Comparison of ENCODE assay signal across 9 cellular contexts in the genomic region with DNA sequence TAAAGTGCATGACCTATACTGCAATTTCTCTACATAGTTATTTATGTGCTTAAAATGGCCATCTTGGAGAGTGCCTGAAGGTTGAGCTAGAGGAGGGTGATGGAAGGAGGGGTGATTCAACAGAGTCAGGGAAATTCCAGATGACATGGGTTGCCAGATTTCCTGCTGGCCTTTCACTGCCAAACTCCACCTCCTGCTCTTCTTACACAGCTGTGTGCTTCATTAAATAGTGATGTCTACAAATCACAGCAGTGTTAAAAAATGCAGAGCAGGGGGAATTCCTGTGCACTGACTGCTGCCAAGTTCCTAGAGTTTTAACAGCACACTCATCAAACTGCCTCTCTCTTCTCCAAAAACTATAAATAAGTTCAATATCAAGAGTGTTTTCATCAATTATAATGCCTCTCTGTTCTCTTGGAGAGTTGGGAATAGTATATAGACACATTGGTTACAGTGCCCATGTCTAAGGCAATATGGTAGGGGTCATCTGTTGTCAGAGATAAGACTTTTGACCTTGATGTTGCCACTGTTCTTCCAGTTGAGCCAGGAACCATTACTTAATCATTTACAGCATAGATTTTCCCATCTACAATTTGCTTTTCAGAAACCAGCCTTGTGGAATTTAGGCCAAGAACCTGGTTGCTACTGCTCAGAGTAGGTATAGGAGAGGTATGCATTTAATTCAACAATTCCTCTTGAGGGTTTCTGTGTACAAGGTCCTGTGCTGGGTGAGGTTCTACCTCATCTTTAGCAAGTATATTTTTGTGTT.
DNase-seq lines count a peak whose midpoint lies in the region; TF ChIP-seq lines count a peak whose summit lies in the region.
"Had no signal": no experiment of that assay in that cellular context is flagged by ENCODE, and none has a peak within 500 bp of the region (broad histone marks: within the 10 kb centered on the region; RNA-seq: fewer than 3 reads in every experiment).

No MANE protein-coding gene starts in this region.

- H3K36me3 ChIP-seq in KMS-11 (ENCODE audit: insufficient read depth) (no peaks in the 10 kb centered on the region), Karpas-422 (ENCODE audit: insufficient read depth, low read length) (no peaks in the 10 kb centered on the region)
- H3K36me3 ChIP-seq: BLaER1 had no signal

- H3K79me2 ChIP-seq in KMS-11 (ENCODE audit: insufficient read depth, low read depth) (no peaks in the 10 kb centered on the region), Karpas-422 (ENCODE audit: low read length) (no peaks in the 10 kb centered on the region)

- H3K9ac ChIP-seq in KMS-11 (no peak overlapping the region), Karpas-422 (ENCODE audit: low read length) (no peak overlapping the region)
- H3K9ac ChIP-seq: BLaER1 had no signal

- peak; percentile 22 for DNase-seq in NCI-H1694 (lab: John Stamatoyannopoulos, UW)
- DNase-seq in NCI-H1694 treated with DMSO at 0.1 percent for 48 hours (lab: John Stamatoyannopoulos, UW), result no peak
- peak; percentile 98 for DNase-seq in epithelial cell of esophagus (ENCODE audit: low read depth)
- peak; percentile 90 for DNase-seq in retinal pigment epithelial cell (ENCODE audit: low read depth)
- DNase-seq in NCI-H2029 treated with DMSO at 0.1 percent for 48 hours (lab: John Stamatoyannopoulos, UW), result no peak
- DNase-seq in activated CD8-positive, alpha-beta memory T cell treated with anti-CD3 and anti-CD28 coated beads for 24 hours, result no peak
- no peak for DNase-seq in Karpas-422

- H4K20me1 ChIP-seq in KMS-11 (ENCODE audit: insufficient read depth) (no peaks in the 10 kb centered on the region), Karpas-422 (ENCODE audit: insufficient read depth, low read depth, low read length) (no peaks in the 10 kb centered on the region)
- H4K20me1 ChIP-seq: BLaER1 had no signal

- H2AFZ ChIP-seq in KMS-11 (ENCODE audit: low read depth) (peak overlapping the region; percentile 5; the same call in 1 of the 2 replicates), Karpas-422 (ENCODE audit: low read length) (no peak overlapping the region)

- TF ChIP-seq CTCF in KMS-11 (conservative IDR thresholded peaks at IDR 0.05; ENCODE audit: low read depth, low read length) (no peak), epithelial cell of esophagus (IDR thresholded peaks at IDR 0.05; ENCODE audit: insufficient read depth, low read depth, low read length, missing control alignments) (no peak), retinal pigment epithelial cell (conservative IDR thresholded peaks at IDR 0.05; ENCODE audit: low read depth, low read length) (no peak)

- H3K4me2 ChIP-seq in KMS-11 (peak overlapping the region; percentile 16; the same call in 1 of the 2 replicates), Karpas-422 (ENCODE audit: low read depth, low read length, poor library complexity, severe bottlenecking) (no peak overlapping the region)
- H3K4me2 ChIP-seq: BLaER1 had no signal

- H3K27ac ChIP-seq in KMS-11, result peak overlapping the region; percentile 25
- H3K27ac ChIP-seq in Karpas-422 (ENCODE audit: low read length), result no peak overlapping the region
- H3K27ac ChIP-seq: BLaER1 had no signal

- H3K9me3 ChIP-seq in Karpas-422 (ENCODE audit: low read length), result no peaks in the 10 kb centered on the region
- H3K9me3 ChIP-seq: BLaER1 had no signal

- H3K4me3 ChIP-seq in KMS-11 (IDR thresholded peaks at IDR 0.05; ENCODE audit: insufficient read depth, low read depth, low read length) (no peak overlapping the region), epithelial cell of esophagus (ENCODE audit: low read length) (no peak overlapping the region), retinal pigment epithelial cell (ENCODE audit: low read length) (no peak overlapping the region), Karpas-422 (ENCODE audit: low read length) (no peak overlapping the region)
- H3K4me3 ChIP-seq: BLaER1 had no signal

- H3K4me1 ChIP-seq in KMS-11 (ENCODE audit: low read depth, poor library complexity, severe bottlenecking), result peaks cover 43% of the 10 kb centered on the region
- no peaks in the 10 kb centered on the region for H3K4me1 ChIP-seq in Karpas-422 (ENCODE audit: low read length)

- no peaks in the 10 kb centered on the region for H3K9me2 ChIP-seq in Karpas-422 (replicated peaks; ENCODE audit: insufficient read depth, low read length)

- no peaks in the 10 kb centered on the region for H3K27me3 ChIP-seq in KMS-11 (ENCODE audit: insufficient read depth, low read depth)
- H3K27me3 ChIP-seq in Karpas-422 (ENCODE audit: low read length), result no peaks in the 10 kb centered on the region
- H3K27me3 ChIP-seq: BLaER1 had no signal

Comparison
In these comparisons a context has a peak if more than half of its experiments do, and no peak if none do; other contexts are left out.
1. DNase-seq: peak in NCI-H1694 (single experiment), epithelial cell of esophagus (single experiment) and retinal pigment epithelial cell (single experiment); none in NCI-H1694 treated with DMSO at 0.1 percent for 48 hours (single experiment), NCI-H2029 treated with DMSO at 0.1 percent for 48 hours (single experiment), activated CD8-positive, alpha-beta memory T cell treated with anti-CD3 and anti-CD28 coated beads for 24 hours (single experiment) and Karpas-422 (single experiment).